Comparison of ENCODE assay signal across 1 cellular context in the genomic region with DNA sequence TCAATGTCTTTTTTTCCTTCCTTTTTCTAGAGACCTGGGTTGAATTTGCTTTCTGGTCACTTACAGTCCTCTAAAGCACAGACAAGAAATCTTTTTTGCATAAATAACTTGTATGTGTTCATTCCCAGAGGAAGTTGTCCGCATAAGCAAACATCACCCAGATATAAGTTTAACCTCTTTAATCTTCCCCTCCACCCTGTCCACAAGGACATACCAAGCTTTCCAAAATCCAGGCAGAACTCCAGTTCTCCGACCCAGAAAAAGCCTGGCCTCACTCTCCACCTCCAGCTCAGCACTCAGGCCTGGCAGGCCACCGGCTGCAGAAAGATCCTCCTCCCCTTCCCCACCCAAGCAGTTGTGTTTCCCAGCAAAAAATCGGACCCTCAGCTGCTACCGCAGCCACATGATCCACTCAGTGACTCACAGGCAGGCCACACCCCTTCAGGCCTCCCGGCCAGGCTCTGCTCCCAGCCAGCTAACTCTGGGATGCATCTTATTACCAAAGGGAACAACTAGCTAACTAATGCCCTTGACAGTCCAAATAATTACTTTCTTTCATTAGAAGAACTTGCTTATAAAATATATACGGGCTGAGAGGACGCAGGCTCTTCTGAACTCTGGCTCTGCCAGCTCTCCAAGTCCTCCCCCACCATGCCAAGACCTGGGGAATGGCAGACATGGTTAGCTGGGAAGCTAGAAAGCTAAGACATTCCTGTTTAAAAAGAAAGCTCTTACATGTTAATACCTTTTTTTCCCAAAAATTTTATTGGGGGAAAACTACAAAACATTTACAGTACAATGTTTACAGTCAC.
TF ChIP-seq lines count a peak whose summit lies in the region.

No MANE protein-coding gene starts in this region.

TF ChIP-seq in HepG2, 621 proteins besides CTCF, POLR2A, EP300 and RAD21 (continued from another document):
- TF ChIP-seq ZNF326 (CRISPR knock-in tag; IDR thresholded peaks at IDR 0.05; ENCODE audit: borderline replicate concordance) (peak; percentile 63; the same call in 1 of the 2 replicates), MED13 (CRISPR knock-in tag; IDR thresholded peaks at IDR 0.05) (no peak), HNRNPLL (IDR thresholded peaks at IDR 0.05; ENCODE audit: low read depth, low read length, poor library complexity, severe bottlenecking) (peak; percentile 1), MEF2D (CRISPR knock-in tag; IDR thresholded peaks at IDR 0.05) (peak; percentile 89), ATF7 (IDR thresholded peaks at IDR 0.05) (no peak), ATF7 (CRISPR knock-in tag; IDR thresholded peaks at IDR 0.05) (no peak), SOX5 (CRISPR knock-in tag; IDR thresholded peaks at IDR 0.05; ENCODE audit: borderline replicate concordance) (peak; percentile 62), BRCA1 (CRISPR knock-in tag; IDR thresholded peaks at IDR 0.05) (no peak), IRF2 (CRISPR knock-in tag; IDR thresholded peaks at IDR 0.05) (peak; percentile 82), CBX5 (CRISPR knock-in tag; IDR thresholded peaks at IDR 0.05; ENCODE audit: borderline replicate concordance) (peak; percentile 74; the same call in 1 of the 2 replicates)
- TF ChIP-seq, protein P1, sequence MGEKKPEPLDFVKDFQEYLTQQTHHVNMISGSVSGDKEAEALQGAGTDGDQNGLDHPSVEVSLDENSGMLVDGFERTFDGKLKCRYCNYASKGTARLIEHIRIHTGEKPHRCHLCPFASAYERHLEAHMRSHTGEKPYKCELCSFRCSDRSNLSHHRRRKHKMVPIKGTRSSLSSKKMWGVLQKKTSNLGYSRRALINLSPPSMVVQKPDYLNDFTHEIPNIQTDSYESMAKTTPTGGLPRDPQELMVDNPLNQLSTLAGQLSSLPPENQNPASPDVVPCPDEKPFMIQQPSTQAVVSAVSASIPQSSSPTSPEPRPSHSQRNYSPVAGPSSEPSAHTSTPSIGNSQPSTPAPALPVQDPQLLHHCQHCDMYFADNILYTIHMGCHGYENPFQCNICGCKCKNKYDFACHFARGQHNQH (CRISPR knock-in tag; IDR thresholded peaks at IDR 0.05), result peak; percentile 79
- TF ChIP-seq, protein P2, sequence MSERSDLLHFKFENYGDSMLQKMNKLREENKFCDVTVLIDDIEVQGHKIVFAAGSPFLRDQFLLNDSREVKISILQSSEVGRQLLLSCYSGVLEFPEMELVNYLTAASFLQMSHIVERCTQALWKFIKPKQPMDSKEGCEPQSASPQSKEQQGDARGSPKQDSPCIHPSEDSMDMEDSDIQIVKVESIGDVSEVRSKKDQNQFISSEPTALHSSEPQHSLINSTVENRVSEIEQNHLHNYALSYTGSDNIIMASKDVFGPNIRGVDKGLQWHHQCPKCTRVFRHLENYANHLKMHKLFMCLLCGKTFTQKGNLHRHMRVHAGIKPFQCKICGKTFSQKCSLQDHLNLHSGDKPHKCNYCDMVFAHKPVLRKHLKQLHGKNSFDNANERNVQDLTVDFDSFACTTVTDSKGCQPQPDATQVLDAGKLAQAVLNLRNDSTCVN (CRISPR knock-in tag; IDR thresholded peaks at IDR 0.05; ENCODE audit: borderline replicate concordance), result peak; percentile 88
- TF ChIP-seq, protein P3, sequence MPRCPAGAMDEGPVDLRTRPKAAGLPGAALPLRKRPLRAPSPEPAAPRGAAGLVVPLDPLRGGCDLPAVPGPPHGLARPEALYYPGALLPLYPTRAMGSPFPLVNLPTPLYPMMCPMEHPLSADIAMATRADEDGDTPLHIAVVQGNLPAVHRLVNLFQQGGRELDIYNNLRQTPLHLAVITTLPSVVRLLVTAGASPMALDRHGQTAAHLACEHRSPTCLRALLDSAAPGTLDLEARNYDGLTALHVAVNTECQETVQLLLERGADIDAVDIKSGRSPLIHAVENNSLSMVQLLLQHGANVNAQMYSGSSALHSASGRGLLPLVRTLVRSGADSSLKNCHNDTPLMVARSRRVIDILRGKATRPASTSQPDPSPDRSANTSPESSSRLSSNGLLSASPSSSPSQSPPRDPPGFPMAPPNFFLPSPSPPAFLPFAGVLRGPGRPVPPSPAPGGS (CRISPR knock-in tag; IDR thresholded peaks at IDR 0.05), result peak; percentile 18; the same call in 1 of the 2 replicates
- TF ChIP-seq, protein P4, sequence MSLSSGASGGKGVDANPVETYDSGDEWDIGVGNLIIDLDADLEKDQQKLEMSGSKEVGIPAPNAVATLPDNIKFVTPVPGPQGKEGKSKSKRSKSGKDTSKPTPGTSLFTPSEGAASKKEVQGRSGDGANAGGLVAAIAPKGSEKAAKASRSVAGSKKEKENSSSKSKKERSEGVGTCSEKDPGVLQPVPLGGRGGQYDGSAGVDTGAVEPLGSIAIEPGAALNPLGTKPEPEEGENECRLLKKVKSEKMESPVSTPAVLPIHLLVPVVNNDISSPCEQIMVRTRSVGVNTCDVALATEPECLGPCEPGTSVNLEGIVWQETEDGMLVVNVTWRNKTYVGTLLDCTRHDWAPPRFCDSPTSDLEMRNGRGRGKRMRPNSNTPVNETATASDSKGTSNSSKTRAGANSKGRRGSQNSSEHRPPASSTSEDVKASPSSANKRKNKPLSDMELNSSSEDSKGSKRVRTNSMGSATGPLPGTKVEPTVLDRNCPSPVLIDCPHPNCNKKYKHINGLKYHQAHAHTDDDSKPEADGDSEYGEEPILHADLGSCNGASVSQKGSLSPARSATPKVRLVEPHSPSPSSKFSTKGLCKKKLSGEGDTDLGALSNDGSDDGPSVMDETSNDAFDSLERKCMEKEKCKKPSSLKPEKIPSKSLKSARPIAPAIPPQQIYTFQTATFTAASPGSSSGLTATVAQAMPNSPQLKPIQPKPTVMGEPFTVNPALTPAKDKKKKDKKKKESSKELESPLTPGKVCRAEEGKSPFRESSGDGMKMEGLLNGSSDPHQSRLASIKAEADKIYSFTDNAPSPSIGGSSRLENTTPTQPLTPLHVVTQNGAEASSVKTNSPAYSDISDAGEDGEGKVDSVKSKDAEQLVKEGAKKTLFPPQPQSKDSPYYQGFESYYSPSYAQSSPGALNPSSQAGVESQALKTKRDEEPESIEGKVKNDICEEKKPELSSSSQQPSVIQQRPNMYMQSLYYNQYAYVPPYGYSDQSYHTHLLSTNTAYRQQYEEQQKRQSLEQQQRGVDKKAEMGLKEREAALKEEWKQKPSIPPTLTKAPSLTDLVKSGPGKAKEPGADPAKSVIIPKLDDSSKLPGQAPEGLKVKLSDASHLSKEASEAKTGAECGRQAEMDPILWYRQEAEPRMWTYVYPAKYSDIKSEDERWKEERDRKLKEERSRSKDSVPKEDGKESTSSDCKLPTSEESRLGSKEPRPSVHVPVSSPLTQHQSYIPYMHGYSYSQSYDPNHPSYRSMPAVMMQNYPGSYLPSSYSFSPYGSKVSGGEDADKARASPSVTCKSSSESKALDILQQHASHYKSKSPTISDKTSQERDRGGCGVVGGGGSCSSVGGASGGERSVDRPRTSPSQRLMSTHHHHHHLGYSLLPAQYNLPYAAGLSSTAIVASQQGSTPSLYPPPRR (CRISPR knock-in tag; IDR thresholded peaks at IDR 0.05; ENCODE audit: borderline replicate concordance), result peak; percentile 28; the same call in 1 of the 2 replicates
